Comparison of ENCODE assay signal across 19 cellular contexts in genomic region chr11:83573097-83573496, GRCh38.
DNase-seq lines count a peak whose midpoint lies in the region; ATAC-seq and TF ChIP-seq lines count a peak whose summit lies in the region.
"Had no signal": no experiment of that assay in that cellular context is flagged by ENCODE, and none has a peak within 500 bp of the region (broad histone marks: within the 10 kb centered on the region; RNA-seq: fewer than 3 reads in every experiment).

No MANE protein-coding gene starts in this region.

- no peak for TF ChIP-seq CTCF in AG10803 (conservative IDR thresholded peaks at IDR 0.05; ENCODE audit: low read length)
- TF ChIP-seq CTCF in choroid plexus epithelial cell (conservative IDR thresholded peaks at IDR 0.05; ENCODE audit: low read depth, low read length): no peak
- TF ChIP-seq CTCF in body of pancreas (IDR thresholded peaks at IDR 0.05): no peak
- TF ChIP-seq CTCF in CD4-positive, alpha-beta T cell (IDR thresholded peaks at IDR 0.05): no peak

- POLR2A ChIA-PET in CD4-positive, alpha-beta T cell (lab: Charles Lee): no interaction called here

- H3K27ac ChIP-seq in body of pancreas: no peak overlapping the region
- no peak overlapping the region for H3K27ac ChIP-seq in CD4-positive, alpha-beta T cell (ENCODE audit: low read depth, low read length)
- H3K27ac ChIP-seq: cardiac muscle cell, neutrophil, right atrium auricular region, upper lobe of right lung had no signal

- no peaks in the 10 kb centered on the region for H3K9me3 Mint-ChIP-seq in CD4-positive, alpha-beta T cell
- H3K9me3 Mint-ChIP-seq: activated naive CD8-positive, alpha-beta T cell treated with anti-CD3 and anti-CD28 coated beads for 36 hours; stimulated activated naive CD8-positive, alpha-beta T cell treated with anti-CD3 and anti-CD28 coated beads, Interleukin-15, amount 100 ng/mL, for 72 hours had no signal

- no peak overlapping the region for H3K4me3 Mint-ChIP-seq in CD4-positive, alpha-beta T cell
- H3K4me3 Mint-ChIP-seq: activated naive CD8-positive, alpha-beta T cell treated with anti-CD3 and anti-CD28 coated beads for 36 hours; stimulated activated naive CD8-positive, alpha-beta T cell treated with anti-CD3 and anti-CD28 coated beads, Interleukin-15, amount 100 ng/mL, for 72 hours had no signal

- no peaks in the 10 kb centered on the region for H3K9me3 ChIP-seq in body of pancreas
- H3K9me3 ChIP-seq in CD4-positive, alpha-beta T cell (ENCODE audit: control insufficient read depth, low read length): no peaks in the 10 kb centered on the region
- H3K9me3 ChIP-seq: mucosa of descending colon, neutrophil, right atrium auricular region, upper lobe of right lung had no signal

- H3K27me3 Mint-ChIP-seq in CD4-positive, alpha-beta T cell: peaks cover 8% of the 10 kb centered on the region
- H3K27me3 Mint-ChIP-seq: activated naive CD8-positive, alpha-beta T cell treated with anti-CD3 and anti-CD28 coated beads for 36 hours; stimulated activated naive CD8-positive, alpha-beta T cell treated with anti-CD3 and anti-CD28 coated beads, Interleukin-15, amount 100 ng/mL, for 72 hours had no signal

- no peaks in the 10 kb centered on the region for H3K36me3 Mint-ChIP-seq in CD4-positive, alpha-beta T cell (ENCODE audit: low read depth)
- H3K36me3 Mint-ChIP-seq: activated naive CD8-positive, alpha-beta T cell treated with anti-CD3 and anti-CD28 coated beads for 36 hours had no signal

- CTCF ChIA-PET in CD4-positive, alpha-beta T cell (lab: Charles Lee): no interaction called here

- WGBS in body of pancreas, 2 donors: 69 to 72% methylated on average over 3 of the region's 3 CpGs

- TF ChIP-seq POLR2A in body of pancreas (IDR thresholded peaks at IDR 0.05): no peak

- no peaks in the 10 kb centered on the region for H3K36me3 ChIP-seq in body of pancreas (replicated peaks in 1 of 2; ENCODE audit: insufficient read depth in 1 of 2, low read depth in 2 of 2)
- H3K36me3 ChIP-seq: cardiac muscle cell, neutrophil, right atrium auricular region, upper lobe of right lung had no signal

- no peak for ATAC-seq in GM19455 (IDR thresholded peaks at IDR 0.05; ENCODE audit: unreplicated experiment)
- ATAC-seq in body of pancreas: no peak
- ATAC-seq in CD4-positive, alpha-beta T cell (ENCODE audit: poor library complexity): no peak
- no peak for ATAC-seq in GM19324 (IDR thresholded peaks at IDR 0.05; ENCODE audit: low FRiP score, unreplicated experiment)
- ATAC-seq: activated CD4-positive, CD25-positive, alpha-beta regulatory T cell treated with anti-CD3 and anti-CD28 coated beads, Interleukin-2, amount 50 U/mL, for 24 hours; left colon; mucosa of descending colon; stimulated activated naive CD8-positive, alpha-beta T cell treated with anti-CD3 and anti-CD28 coated beads, Interleukin-15, amount 100 ng/mL, for 72 hours; upper lobe of right lung had no signal

- peaks cover 9% of the 10 kb centered on the region for H3K4me1 ChIP-seq in body of pancreas
- H3K4me1 ChIP-seq: right atrium auricular region, upper lobe of right lung had no signal

- intact Hi-C loops in body of pancreas (cut with DNase I): no loop called here
- intact Hi-C loops in CD4-positive, alpha-beta T cell (cut with DNase I, micrococcal nuclease): no loop called here

- H3K4me3 ChIP-seq in AG10803 (ENCODE audit: low read length) (no peak overlapping the region), choroid plexus epithelial cell (ENCODE audit: low read depth, low read length) (no peak overlapping the region), body of pancreas (no peak overlapping the region)
- H3K4me3 ChIP-seq: cardiac muscle cell, mucosa of descending colon, right atrium auricular region, upper lobe of right lung had no signal

- H3K4me1 Mint-ChIP-seq in CD4-positive, alpha-beta T cell (ENCODE audit: low read depth): no peaks in the 10 kb centered on the region
- H3K4me1 Mint-ChIP-seq: activated naive CD8-positive, alpha-beta T cell treated with anti-CD3 and anti-CD28 coated beads for 36 hours; stimulated activated naive CD8-positive, alpha-beta T cell treated with anti-CD3 and anti-CD28 coated beads, Interleukin-15, amount 100 ng/mL, for 72 hours had no signal

- H3K27me3 ChIP-seq in body of pancreas: no peaks in the 10 kb centered on the region
- H3K27me3 ChIP-seq in CD4-positive, alpha-beta T cell (ENCODE audit: control insufficient read depth, insufficient read depth, low read length): no peaks in the 10 kb centered on the region
- H3K27me3 ChIP-seq: cardiac muscle cell, neutrophil, right atrium auricular region, upper lobe of right lung had no signal

- no peak overlapping the region for H3K27ac Mint-ChIP-seq in CD4-positive, alpha-beta T cell
- H3K27ac Mint-ChIP-seq: activated naive CD8-positive, alpha-beta T cell treated with anti-CD3 and anti-CD28 coated beads for 36 hours; stimulated activated naive CD8-positive, alpha-beta T cell treated with anti-CD3 and anti-CD28 coated beads, Interleukin-15, amount 100 ng/mL, for 72 hours had no signal

- peak; percentile 71 for DNase-seq in AG10803 (ENCODE audit: low read depth)
- DNase-seq in NCI-H1417 treated with DMSO at 0.1 percent for 48 hours (lab: John Stamatoyannopoulos, UW): peak; percentile 15
- DNase-seq in choroid plexus epithelial cell (ENCODE audit: low read depth): peak; percentile 21
- DNase-seq in non-pigmented ciliary epithelial cell (ENCODE audit: low read depth): peak; percentile 23
- DNase-seq in body of pancreas: no peak
- no peak for DNase-seq in CD4-positive, alpha-beta T cell
- DNase-seq: activated naive CD8-positive, alpha-beta T cell treated with anti-CD3 and anti-CD28 coated beads for 36 hours; left colon; mucosa of descending colon; NCI-H82; stimulated activated naive CD8-positive, alpha-beta T cell treated with anti-CD3 and anti-CD28 coated beads, Interleukin-15, amount 100 ng/mL, for 72 hours; T1000; upper lobe of right lung had no signal

Comparison
In these comparisons a context has a peak if more than half of its experiments do, and no peak if none do; other contexts are left out.
1. DNase-seq: peak in AG10803 (single experiment), NCI-H1417 treated with DMSO at 0.1 percent for 48 hours (single experiment), choroid plexus epithelial cell (single experiment) and non-pigmented ciliary epithelial cell (single experiment); none in body of pancreas (0 of 4) and CD4-positive, alpha-beta T cell (0 of 10).